9 cellular contexts compared by ENCODE assay signal in genomic region chr16:56262148-56262878, GRCh38.
DNase-seq lines count a peak whose midpoint lies in the region; ATAC-seq and TF ChIP-seq lines count a peak whose summit lies in the region.
"Had no signal": no experiment of that assay in that cellular context is flagged by ENCODE, and none has a peak within 500 bp of the region (broad histone marks: within the 10 kb centered on the region; RNA-seq: fewer than 3 reads in every experiment).

No MANE protein-coding gene starts in this region.

- peaks cover 88% of the 10 kb centered on the region for H3K4me1 Mint-ChIP-seq in brain

- no peaks in the 10 kb centered on the region for H3K27me3 Mint-ChIP-seq in brain

- peak; percentile 27 for DNase-seq in ELF-1 (ENCODE audit: low read depth, low spot score)
- peak in 4 of 5 donors; percentile 38 to 49 (median 43) for DNase-seq in T-helper 1 cell
- peak; percentile 2 to 18 for DNase-seq in stimulated activated CD4-positive, alpha-beta T cell treated with anti-CD3 and anti-CD28 coated beads, Interleukin-1b, Interleukin-23, amount 100 ng/mL, for 1 hour (ENCODE audit: low read depth in 2 of 2)
- DNase-seq in putamen (ENCODE audit: low spot score), result no peak
- DNase-seq in GM13976 (ENCODE audit: low spot score), result no peak
- no peak for DNase-seq in iPS-NIHi11 (ENCODE audit: low spot score)
- DNase-seq: NCI-H345 had no signal

- no peak for ATAC-seq in HG02571 (IDR thresholded peaks at IDR 0.05; ENCODE audit: unreplicated experiment)

- TF ChIP-seq CTCF in brain (conservative IDR thresholded peaks at IDR 0.05), result no peak
- TF ChIP-seq CTCF in GM13976 (IDR thresholded peaks at IDR 0.05; ENCODE audit: borderline replicate concordance, control extremely low read depth, extremely low read depth, insufficient read depth, missing control alignments), result no peak

- peak overlapping the region; percentile 25 to 96 (median 64) for H3K27ac Mint-ChIP-seq in brain

- H3K9me3 Mint-ChIP-seq in brain, result no peaks in the 10 kb centered on the region

- H3K4me3 Mint-ChIP-seq in brain, result peak overlapping the region in 2 of 5 experiments; percentile 40 to 49

- in situ Hi-C loops in GM13976 (cut with MboI; ENCODE audit: low sequenced_read_pairs, unreplicated experiment), result no loop called here

- H3K36me3 Mint-ChIP-seq in brain, result no peaks in the 10 kb centered on the region

Comparison
In these comparisons a context has a peak if more than half of its experiments do, and no peak if none do; other contexts are left out.
1. DNase-seq: peak in ELF-1 (single experiment), T-helper 1 cell (4 of 5) and stimulated activated CD4-positive, alpha-beta T cell treated with anti-CD3 and anti-CD28 coated beads, Interleukin-1b, Interleukin-23, amount 100 ng/mL, for 1 hour (2 of 2); none in putamen (single experiment), GM13976 (single experiment) and iPS-NIHi11 (single experiment).